Comparison of ENCODE assay signal across 25 cellular contexts in genomic region chr20:35134900-35135299, GRCh38. TPM values are rescaled to one million over a fixed set of nuclear protein-coding genes. Genes with fewer than 3 reads are reported as not detected.
DNase-seq lines count a peak whose midpoint lies in the region; ATAC-seq and TF ChIP-seq lines count a peak whose summit lies in the region.
"Had no signal": no experiment of that assay in that cellular context is flagged by ENCODE, and none has a peak within 500 bp of the region (broad histone marks: within the 10 kb centered on the region; RNA-seq: fewer than 3 reads in every experiment).

No MANE protein-coding gene starts in this region.

- no peaks in the 10 kb centered on the region for H3K4me1 ChIP-seq in H9 (ENCODE audit: insufficient read depth, low read length)
- peaks cover 15% of the 10 kb centered on the region for H3K4me1 ChIP-seq in right cardiac atrium (ENCODE audit: control insufficient read depth, insufficient read depth, low read length)
- H3K4me1 ChIP-seq in stomach: peaks cover 0 to 15% (median 0%) of the 10 kb centered on the region in 4 donors

- TF ChIP-seq POLR2A in stomach (IDR thresholded peaks at IDR 0.05): no peak
- TF ChIP-seq POLR2A in lower leg skin (IDR thresholded peaks at IDR 0.05): no peak

- no peak overlapping the region for H2AFZ ChIP-seq in H9 (ENCODE audit: low read length)

- no peak overlapping the region for H3K14ac ChIP-seq in H9 (ENCODE audit: insufficient read depth, low read length)

- no peak overlapping the region for H3K9ac ChIP-seq in H9 (ENCODE audit: extremely low read depth, insufficient read length, low read length)

- H4K20me1 ChIP-seq in H9 (ENCODE audit: control insufficient read depth, insufficient read depth, insufficient read length): no peaks in the 10 kb centered on the region

- no peak overlapping the region for H3K4me3 Mint-ChIP-seq in H9
- H3K4me3 Mint-ChIP-seq: activated CD8-positive, alpha-beta memory T cell treated with anti-CD3 and anti-CD28 coated beads, Interleukin-2, amount 10 ng/mL, durations not matched to agents 7 days and 5 days; activated naive CD8-positive, alpha-beta T cell treated with anti-CD3 and anti-CD28 coated beads, Interleukin-2, amount 10 ng/mL, durations not matched to agents 7 days and 5 days; activated T-helper 17 cell treated with anti-CD3 and anti-CD28 coated beads, Interleukin-2, amount 50 U/mL, for 72 hours; IgD-negative memory B cell had no signal

- H3K18ac ChIP-seq in H9 (ENCODE audit: insufficient read length, low read depth, low read length): no peak overlapping the region

- intact Hi-C loops in right cardiac atrium (cut with DNase I): no loop called here
- intact Hi-C loops in stomach (cut with DNase I; ENCODE audit: low total_unique reads): loop anchor here (5.0 kb wide), 1 partner anchor 77 kb away; no protein-coding TSS in a partner anchor
- intact Hi-C loops in lower leg skin (cut with DNase I; ENCODE audit: low total_unique reads): no loop called here

- no peak overlapping the region for H2BK12ac ChIP-seq in H9 (ENCODE audit: insufficient read length, low read depth, low read length)

- no peak overlapping the region for H2BK120ac ChIP-seq in H9 (ENCODE audit: low read depth, low read length, poor library complexity, severe bottlenecking)

- H3K23me2 ChIP-seq in H9 (ENCODE audit: insufficient read length, low read depth, low read length, poor library complexity, severe bottlenecking): no peaks in the 10 kb centered on the region

- peak; percentile 65 to 67 for ATAC-seq in right cardiac atrium
- ATAC-seq: activated CD8-positive, alpha-beta memory T cell treated with anti-CD3 and anti-CD28 coated beads, Interleukin-2, amount 10 ng/mL, durations not matched to agents 7 days and 5 days; activated T-helper 17 cell treated with anti-CD3 and anti-CD28 coated beads, Interleukin-2, amount 50 U/mL, for 72 hours; mucosa of descending colon had no signal

- no peaks in the 10 kb centered on the region for H3K79me1 ChIP-seq in H9 (ENCODE audit: insufficient read depth, low read depth, low read length, poor library complexity, severe bottlenecking)

- H3K79me2 ChIP-seq in H9 (ENCODE audit: insufficient read depth, low read length): no peaks in the 10 kb centered on the region

- H3K27ac ChIP-seq in H9 (ENCODE audit: insufficient read length, low read depth, low read length): no peak overlapping the region
- peak overlapping the region; percentile 59 to 91 for H3K27ac ChIP-seq in coronary artery
- peak overlapping the region; percentile 61 for H3K27ac ChIP-seq in right cardiac atrium (ENCODE audit: low read length)
- H3K27ac ChIP-seq in stomach: peak overlapping the region in 4 of 5 donors; percentile 20 to 38 (median 36)
- H3K27ac ChIP-seq: epithelial cell of prostate, HL-60 had no signal

- H3K27ac Mint-ChIP-seq in H9: peak overlapping the region in 2 of 3 experiments; percentile 55 to 86; a peak in 4 of 7 replicates
- H3K27ac Mint-ChIP-seq: activated CD8-positive, alpha-beta memory T cell treated with anti-CD3 and anti-CD28 coated beads, Interleukin-2, amount 10 ng/mL, durations not matched to agents 7 days and 5 days; activated naive CD8-positive, alpha-beta T cell treated with anti-CD3 and anti-CD28 coated beads, Interleukin-2, amount 10 ng/mL, durations not matched to agents 7 days and 5 days; activated T-helper 17 cell treated with anti-CD3 and anti-CD28 coated beads, Interleukin-2, amount 50 U/mL, for 72 hours; IgD-negative memory B cell had no signal

- TF ChIP-seq CTCF in H9 (conservative IDR thresholded peaks at IDR 0.05) (no peak), coronary artery (IDR thresholded peaks at IDR 0.05) (no peak), stomach (IDR thresholded peaks at IDR 0.05) (no peak), lower leg skin (IDR thresholded peaks at IDR 0.05) (no peak)

- H3K9me3 Mint-ChIP-seq in H9: no peaks in the 10 kb centered on the region
- H3K9me3 Mint-ChIP-seq: activated naive CD8-positive, alpha-beta T cell treated with anti-CD3 and anti-CD28 coated beads, Interleukin-2, amount 10 ng/mL, durations not matched to agents 7 days and 5 days; activated T-helper 17 cell treated with anti-CD3 and anti-CD28 coated beads, Interleukin-2, amount 50 U/mL, for 72 hours; IgD-negative memory B cell had no signal

- H4K5ac ChIP-seq in H9 (ENCODE audit: insufficient read length, low read depth, low read length): no peak overlapping the region

- no CpG with 5 or more reads among the region's 5 CpGs for WGBS in H9 (ENCODE audit: extremely low coverage, insufficient read length, low lambda C conversion rate)
- 42% methylated on average over 5 of the region's 5 CpGs for WGBS in right cardiac atrium
- 72 to 88% (median 82%) methylated on average over 5 of the region's 5 CpGs for WGBS in stomach, 5 donors
- 61 to 68% methylated on average over 5 of the region's 5 CpGs for WGBS in lower leg skin, 2 donors

- no peak overlapping the region for H2AK5ac ChIP-seq in H9 (ENCODE audit: insufficient read length, low read length)

- no peak overlapping the region for H3K4me2 ChIP-seq in H9 (ENCODE audit: insufficient read depth, insufficient read length, low read length)

- no peak overlapping the region for H4K8ac ChIP-seq in H9 (replicated peaks; ENCODE audit: insufficient read length, low read depth, low read length)

- H3K27me3 Mint-ChIP-seq in H9 (ENCODE audit: low read depth): no peaks in the 10 kb centered on the region
- H3K27me3 Mint-ChIP-seq: activated CD8-positive, alpha-beta memory T cell treated with anti-CD3 and anti-CD28 coated beads, Interleukin-2, amount 10 ng/mL, durations not matched to agents 7 days and 5 days; activated naive CD8-positive, alpha-beta T cell treated with anti-CD3 and anti-CD28 coated beads, Interleukin-2, amount 10 ng/mL, durations not matched to agents 7 days and 5 days; activated T-helper 17 cell treated with anti-CD3 and anti-CD28 coated beads, Interleukin-2, amount 50 U/mL, for 72 hours; IgD-negative memory B cell had no signal

- H3K4ac ChIP-seq in H9 (ENCODE audit: low read depth, low read length): no peak overlapping the region

- H3K4me1 Mint-ChIP-seq in H9: peaks cover 5 to 7% of the 10 kb centered on the region in 2 experiments; a peak in 3 of 4 replicates
- H3K4me1 Mint-ChIP-seq: activated naive CD8-positive, alpha-beta T cell treated with anti-CD3 and anti-CD28 coated beads, Interleukin-2, amount 10 ng/mL, durations not matched to agents 7 days and 5 days; activated T-helper 17 cell treated with anti-CD3 and anti-CD28 coated beads, Interleukin-2, amount 50 U/mL, for 72 hours had no signal

- peaks cover 63 to 100% (median 98%) of the 10 kb centered on the region in 4 donors for H3K36me3 ChIP-seq in stomach
- H3K36me3 ChIP-seq in MG63: peaks cover 42% of the 10 kb centered on the region

- H3K56ac ChIP-seq in H9 (ENCODE audit: insufficient read length, low read depth, low read length): no peak overlapping the region

- H2BK15ac ChIP-seq in H9 (ENCODE audit: low read depth, low read length): no peak overlapping the region

- H2BK20ac ChIP-seq in H9 (ENCODE audit: low read depth, low read length, poor library complexity, severe bottlenecking): no peak overlapping the region

- no peak overlapping the region for H4K91ac ChIP-seq in H9 (ENCODE audit: insufficient read length, low read depth, low read length)

- H3K36me3 Mint-ChIP-seq in H9 (ENCODE audit: insufficient read depth in 1 of 3, low read depth in 3 of 3): peaks cover 4 to 86% (median 59%) of the 10 kb centered on the region in 3 experiments; a peak in 6 of 7 replicates

- H3K9me3 ChIP-seq in H9 (ENCODE audit: control insufficient read depth, low read depth, low read length) (no peaks in the 10 kb centered on the region), right cardiac atrium (ENCODE audit: control insufficient read depth, low read length) (no peaks in the 10 kb centered on the region), stomach (no peaks in the 10 kb centered on the region), MG63 (no peaks in the 10 kb centered on the region)
- H3K9me3 ChIP-seq: mucosa of descending colon, spleen had no signal

- no peak overlapping the region for H3K23ac ChIP-seq in H9 (ENCODE audit: insufficient read length, low read depth, low read length)

- H3T11ph ChIP-seq in H9 (ENCODE audit: low read length): no peak overlapping the region

- TF ChIP-seq EP300 in stomach (IDR thresholded peaks at IDR 0.05): no peak

- H3K27me3 ChIP-seq in H9 (ENCODE audit: insufficient read depth, low read length) (no peaks in the 10 kb centered on the region), right cardiac atrium (ENCODE audit: control insufficient read depth, insufficient read depth) (no peaks in the 10 kb centered on the region), stomach (no peaks in the 10 kb centered on the region), MG63 (no peaks in the 10 kb centered on the region)
- H3K27me3 ChIP-seq: spleen had no signal

- no peak overlapping the region for H2BK5ac ChIP-seq in H9 (ENCODE audit: insufficient read length, low read length)

- no peak for DNase-seq in H9
- DNase-seq in coronary artery (ENCODE audit: low spot score): no peak
- DNase-seq in right cardiac atrium: peak; percentile 67 to 81 (median 74)
- DNase-seq in stomach: no peak
- DNase-seq in MG63: no peak
- no peak for DNase-seq in lower leg skin (ENCODE audit: low spot score in 2 of 2)
- no peak for DNase-seq in HuH-7.5 (ENCODE audit: low spot score)
- no peak for DNase-seq in NCI-H1694 (lab: John Stamatoyannopoulos, UW)
- DNase-seq: activated CD4-positive, alpha-beta T cell treated with anti-CD3 and anti-CD28 coated beads for 48 hours; activated CD8-positive, alpha-beta memory T cell treated with anti-CD3 and anti-CD28 coated beads, Interleukin-2, amount 10 ng/mL, durations not matched to agents 7 days and 5 days; activated naive CD8-positive, alpha-beta T cell treated with anti-CD3 and anti-CD28 coated beads, Interleukin-2, amount 10 ng/mL, durations not matched to agents 7 days and 5 days; C1 segment of cervical spinal cord; Calu3; foreskin melanocyte; mucosa of descending colon; NCI-H1436; NCI-H2171 treated with DMSO at 0.1 percent for 48 hours; NCI-H69; SHP77 treated with DMSO at 0.1 percent for 48 hours; spleen; stimulated activated CD4-positive, alpha-beta T cell treated with anti-CD3 and anti-CD28 coated beads, Interleukin-4, amount 100 ng/mL, for 24 hours had no signal

- H3K4me3 ChIP-seq in coronary artery: peak overlapping the region; percentile 41
- no peak overlapping the region for H3K4me3 ChIP-seq in right cardiac atrium (ENCODE audit: low read length)
- H3K4me3 ChIP-seq in stomach: no peak overlapping the region
- H3K4me3 ChIP-seq in MG63: no peak overlapping the region
- H3K4me3 ChIP-seq in lower leg skin (ENCODE audit: low read depth, poor library complexity, severe bottlenecking): no peak overlapping the region
- H3K4me3 ChIP-seq: mucosa of descending colon, spleen had no signal

RNA-seq across cellular contexts. Expression of gene EDEM2, which starts 12.2 kb away (rescaled TPM):
- total RNA-seq in H9 (2021): 27.8 and 28.4 TPM in 2 replicates
- total RNA-seq in right cardiac atrium: 10 to 100 TPM; 15.1 to 25.9 (median 15.4) TPM
- 11.8 TPM for polyA plus RNA-seq in right cardiac atrium
- total RNA-seq in stomach: 10 to 100 TPM in 4 of 5 donors, 1 to 10 TPM in 1; 8.4 to 55.8 (median 15.8) TPM
- polyA plus RNA-seq in stomach: 10 to 100 TPM in 1 of 3 donors, 1 to 10 TPM in 2; 7.9 to 11.6 (median 9.2) TPM
- 47.4 and 52.2 TPM in 2 replicates for total RNA-seq in MG63 (2014; rRNA removed; shearing (Covaris generic); ENCODE audit: low replicate concordance)
- total RNA-seq in lower leg skin: 10 to 100 TPM in 3 of 4 donors, 1 to 10 TPM in 1; 8.8 to 18.7 (median 16.6) TPM

RNA-seq across cellular contexts. Expression of gene PROCR, which starts 37.0 kb away (rescaled TPM):
- total RNA-seq in H9 (2021) (5.8 and 6.4 TPM in 2 replicates), right cardiac atrium (10 to 100 TPM; 12.9 to 43.7 (median 22.4) TPM), stomach (10 to 100 TPM in 2 of 5 donors, 1 to 10 TPM in 3; 4.0 to 37.6 (median 7.8) TPM), lower leg skin (10 to 100 TPM in 3 of 4 donors, 1 to 10 TPM in 1; 5.7 to 32.2 (median 26.1) TPM)
- polyA plus RNA-seq in right cardiac atrium (28.0 TPM), stomach (10 to 100 TPM; 15.0 to 31.2 (median 27.6) TPM)
- total RNA-seq in MG63 (2014; rRNA removed; shearing (Covaris generic); ENCODE audit: low replicate concordance): 40.0 and 53.8 TPM in 2 replicates
- polyA plus RNA-seq: IgD-negative memory B cell had no signal

RNA-seq across cellular contexts. Expression of gene TRPC4AP, which starts 42.3 kb away (rescaled TPM):
- total RNA-seq in H9 (2021): 93.9 and 94.2 TPM in 2 replicates
- total RNA-seq in right cardiac atrium: 10 to 100 TPM; 34.3 to 44.6 (median 36.6) TPM
- 29.1 TPM for polyA plus RNA-seq in right cardiac atrium
- 10 to 100 TPM; 26.3 to 89.0 (median 68.3) TPM for total RNA-seq in stomach
- 10 to 100 TPM; 26.2 to 37.4 (median 29.6) TPM for polyA plus RNA-seq in stomach
- total RNA-seq in MG63 (2014; rRNA removed; shearing (Covaris generic); ENCODE audit: low replicate concordance): 65.8 and 97.7 TPM in 2 replicates
- total RNA-seq in lower leg skin: 10 to 100 TPM; 40.3 to 64.5 (median 50.0) TPM

Comparison
In these comparisons a context has a peak if more than half of its experiments do, and no peak if none do; other contexts are left out.
1. DNase-seq: peak in right cardiac atrium (3 of 3); none in H9 (single experiment), coronary artery (single experiment), stomach (single experiment), MG63 (single experiment), lower leg skin (0 of 2), HuH-7.5 (single experiment) and NCI-H1694 (single experiment).